In genomic region chr4:2935762-2936743, GRCh38 we compare ENCODE assay signal across 8 cellular contexts. TPM values are rescaled to one million over a fixed set of nuclear protein-coding genes. Genes with fewer than 3 reads are reported as not detected.
DNase-seq lines count a peak whose midpoint lies in the region; ATAC-seq, FAIRE-seq and TF ChIP-seq lines count a peak whose summit lies in the region.

No MANE protein-coding gene starts in this region.

- H3K4me3 Mint-ChIP-seq in activated naive CD8-positive, alpha-beta T cell treated with anti-CD3 and anti-CD28 coated beads for 36 hours, result peak overlapping the region; percentile 91

- peaks cover 5% of the 10 kb centered on the region for H3F3A ChIP-seq in PC-3 (ENCODE audit: low read length, unreplicated experiment)

- TSS peak; percentile 86 for BruUV-seq in PC-3 (replicated peaks; lab: Mats Ljungman, UMichigan)

- no peak for FAIRE-seq in kidney (lab: Jason Lieb, UNC)

- peaks cover 36% of the 10 kb centered on the region for H3K4me1 ChIP-seq in PC-3 (ENCODE audit: insufficient read depth, low read length)
- H3K4me1 ChIP-seq in kidney (ENCODE audit: control insufficient read depth in 1 of 2, insufficient read depth in 1 of 2, low read depth in 1 of 2, low read length in 2 of 2), result peaks cover 3 to 26% of the 10 kb centered on the region in 2 donors

- H3K9me3 Mint-ChIP-seq in activated naive CD8-positive, alpha-beta T cell treated with anti-CD3 and anti-CD28 coated beads for 36 hours, result peaks cover 2% of the 10 kb centered on the region

- H3K36me3 ChIP-seq in PC-3 (ENCODE audit: low read depth, low read length), result peaks cover 17% of the 10 kb centered on the region
- peaks cover 12 to 24% of the 10 kb centered on the region in 2 donors for H3K36me3 ChIP-seq in kidney (ENCODE audit: control insufficient read depth in 1 of 2, insufficient read depth in 2 of 2, low read length in 2 of 2)

- H3K9me3 ChIP-seq in PC-3 (ENCODE audit: low read length) (no peaks in the 10 kb centered on the region), kidney (ENCODE audit: control insufficient read depth in 1 of 2, low read length in 2 of 2) (no peaks in the 10 kb centered on the region)

- TF ChIP-seq CTCF in GM10266 (IDR thresholded peaks at IDR 0.05; ENCODE audit: control insufficient read depth, insufficient read depth, low read depth, missing control alignments), result no peak
- no peak for TF ChIP-seq CTCF in PC-3 (conservative IDR thresholded peaks at IDR 0.05; ENCODE audit: low read depth, low read length)
- no peak for TF ChIP-seq CTCF in kidney (IDR thresholded peaks at IDR 0.05; ENCODE audit: borderline replicate concordance, extremely low read depth, insufficient read depth)

- no peaks in the 10 kb centered on the region for H3K27me3 Mint-ChIP-seq in activated naive CD8-positive, alpha-beta T cell treated with anti-CD3 and anti-CD28 coated beads for 36 hours

- H3K9ac ChIP-seq in PC-3 (ENCODE audit: low read length), result peak overlapping the region; percentile 99
- H3K9ac ChIP-seq in kidney (ENCODE audit: low read length in 2 of 2), result peak overlapping the region; percentile 9 to 13

- POLR2A ChIA-PET in PC-3 (lab: Charles Lee; ENCODE audit: unreplicated experiment), result interaction anchor here (0.6 kb wide), 2 partner anchors 118 to 748 kb away, joined by 3 read pairs; no protein-coding TSS in a partner anchor

- H3K27ac Mint-ChIP-seq in activated naive CD8-positive, alpha-beta T cell treated with anti-CD3 and anti-CD28 coated beads for 36 hours, result peak overlapping the region; percentile 88

- ATAC-seq in PC-3, result peak; percentile 48
- no peak for ATAC-seq in GM19328 (IDR thresholded peaks at IDR 0.05; ENCODE audit: unreplicated experiment)
- no peak for ATAC-seq in HG03520 (IDR thresholded peaks at IDR 0.05; ENCODE audit: unreplicated experiment)

- H4K20me1 ChIP-seq in PC-3 (ENCODE audit: low read length), result peaks cover 2% of the 10 kb centered on the region; the same call in 1 of the 2 replicates

- peaks cover 23% of the 10 kb centered on the region for H3K79me2 ChIP-seq in PC-3 (ENCODE audit: low read length)

- DNase-seq in GM10266 (ENCODE audit: extremely low spot score) (peak; percentile 58), PC-3 (peak; percentile 88), kidney (peak; percentile 45), DMS153 (lab: John Stamatoyannopoulos, UW) (no peak)
- peak; percentile 77 for DNase-seq in activated naive CD8-positive, alpha-beta T cell treated with anti-CD3 and anti-CD28 coated beads for 36 hours
- peak; percentile 62 to 84 (median 68) for DNase-seq in stimulated activated CD4-positive, alpha-beta T cell treated with anti-CD3 and anti-CD28 coated beads, TNF-alpha, amount 100 ng/mL, for 48 hours (ENCODE audit: low read depth in 3 of 3)

- H3K36me3 Mint-ChIP-seq in activated naive CD8-positive, alpha-beta T cell treated with anti-CD3 and anti-CD28 coated beads for 36 hours, result peaks cover 61% of the 10 kb centered on the region

- peak overlapping the region; percentile 92 for H3K27ac ChIP-seq in PC-3 (ENCODE audit: low read length)
- H3K27ac ChIP-seq in kidney (ENCODE audit: low read depth in 2 of 2, low read length in 2 of 2), result no peak overlapping the region

- intact Hi-C loops in PC-3 (cut with micrococcal nuclease) (no loop called here), kidney (cut with DNase I) (no loop called here)

- H3K4me3 ChIP-seq in PC-3 (ENCODE audit: low read length) (peak overlapping the region; percentile 98), kidney (ENCODE audit: low read length in 2 of 2) (peak overlapping the region; percentile 73 to 90)

- H3K4me1 Mint-ChIP-seq in activated naive CD8-positive, alpha-beta T cell treated with anti-CD3 and anti-CD28 coated beads for 36 hours, result peaks cover 34% of the 10 kb centered on the region

- H3K27me3 ChIP-seq in PC-3 (ENCODE audit: low read length), result no peaks in the 10 kb centered on the region

- CTCF ChIA-PET in PC-3 (lab: Charles Lee), result interaction anchor here (0.7 kb wide), 1 partner anchor 29 kb away, joined by 3 read pairs; no protein-coding TSS in a partner anchor

- H3K9me2 ChIP-seq in PC-3 (replicated peaks; ENCODE audit: low read length), result no peaks in the 10 kb centered on the region

- H2AFZ ChIP-seq in PC-3 (ENCODE audit: low read length), result no peak overlapping the region

- peak overlapping the region; percentile 90 for H3K4me2 ChIP-seq in PC-3 (ENCODE audit: low read length)

RNA-seq across cellular contexts. Expression of gene NOP14, which starts 27.2 kb away (rescaled TPM):
- total RNA-seq in PC-3 (2014; rRNA removed), result 26.0 and 30.9 TPM in 2 replicates
- 100 to 1,000 TPM in 1 of 2 experiments, 10 to 100 TPM in 1; 99.1 to 102 TPM for total RNA-seq in activated naive CD8-positive, alpha-beta T cell treated with anti-CD3 and anti-CD28 coated beads for 36 hours
- total RNA-seq in kidney, result 22.0 TPM
- 15.1 TPM for polyA plus RNA-seq in kidney (ENCODE audit: insufficient read depth, low read depth, low replicate concordance)

RNA-seq across cellular contexts. Expression of gene GRK4, which starts 27.3 kb away (rescaled TPM):
- total RNA-seq in PC-3 (2014; rRNA removed), result 2.9 and 3.7 TPM in 2 replicates
- 1 to 10 TPM; 2.6 to 3.2 TPM for total RNA-seq in activated naive CD8-positive, alpha-beta T cell treated with anti-CD3 and anti-CD28 coated beads for 36 hours
- total RNA-seq in kidney, result 4.3 TPM
- 4.3 TPM for polyA plus RNA-seq in kidney (ENCODE audit: insufficient read depth, low read depth, low replicate concordance)
